In the genomic region with DNA sequence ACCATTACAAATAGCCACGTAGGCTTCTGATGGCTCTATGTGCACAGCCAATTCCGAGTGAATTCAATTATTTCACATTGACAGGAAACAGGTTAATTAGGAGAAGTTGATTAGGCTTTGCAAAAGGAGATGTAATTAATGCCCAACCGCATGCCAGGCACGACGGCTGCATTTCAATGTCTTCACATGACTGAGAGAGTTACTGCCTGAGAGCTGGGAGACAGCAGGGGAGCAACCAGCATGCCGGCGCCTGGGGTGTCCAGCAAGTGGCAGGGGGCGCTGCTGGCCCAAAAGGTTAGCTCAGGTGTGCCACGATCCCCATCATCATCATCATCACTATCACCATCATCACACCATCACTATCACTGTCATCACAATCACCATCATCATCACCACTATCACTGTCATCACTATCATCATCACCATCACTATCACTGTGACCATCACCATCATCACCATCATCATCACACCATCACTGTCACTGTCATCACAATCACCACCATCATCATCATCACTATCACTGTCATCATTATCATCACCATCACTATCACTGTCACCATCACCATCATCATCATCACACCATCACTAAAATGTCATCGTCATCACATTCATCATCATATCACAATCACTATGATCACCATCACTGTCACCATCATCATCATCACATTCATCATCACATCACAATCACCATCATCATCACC, we compare ENCODE assay signal across 26 cellular contexts.
"Had no signal": no experiment of that assay in that cellular context is flagged by ENCODE, and none has a peak within 500 bp of the region (broad histone marks: within the 10 kb centered on the region; RNA-seq: fewer than 3 reads in every experiment).

No MANE protein-coding gene starts in this region.

- DNase-seq: activated CD4-positive, alpha-beta T cell treated with anti-CD3 and anti-CD28 coated beads, Interleukin-2, amount 10 ng/mL, durations not matched to agents 7 days and 5 days; activated CD4-positive, CD25-positive, alpha-beta regulatory T cell treated with anti-CD3 and anti-CD28 coated beads, Interleukin-2, amount 50 U/mL, for 72 hours; activated CD8-positive, alpha-beta memory T cell treated with anti-CD3 and anti-CD28 coated beads, Interleukin-2, amount 10 ng/mL, durations not matched to agents 7 days and 5 days; activated CD8-positive, alpha-beta T cell treated with anti-CD3 and anti-CD28 coated beads for 36 hours; activated gamma-delta T cell treated with Interleukin-2 at 50 U/mL for 16 hours; anterior cingulate cortex; caudate nucleus; dermis blood vessel endothelial cell; effector CD8-positive, alpha-beta T cell; head of caudate nucleus; left colon; stimulated activated CD4-positive, alpha-beta T cell treated with anti-CD3 and anti-CD28 coated beads, Interleukin-4, amount 100 ng/mL, for 1 hour; stimulated activated naive CD8-positive, alpha-beta T cell treated with anti-CD3 and anti-CD28 coated beads, Interleukin-15, amount 100 ng/mL, for 72 hours; T-cell had no signal

- ATAC-seq: activated CD8-positive, alpha-beta memory T cell treated with anti-CD3 and anti-CD28 coated beads, Interleukin-2, amount 10 ng/mL, durations not matched to agents 7 days and 5 days; esophagus mucosa; left colon; stimulated activated naive CD8-positive, alpha-beta T cell treated with anti-CD3 and anti-CD28 coated beads, Interleukin-15, amount 100 ng/mL, for 72 hours had no signal

- H3K36me3 Mint-ChIP-seq: activated CD8-positive, alpha-beta memory T cell treated with anti-CD3 and anti-CD28 coated beads, Interleukin-2, amount 10 ng/mL, durations not matched to agents 7 days and 5 days; activated naive CD4-positive, alpha-beta T cell treated with anti-CD3 and anti-CD28 coated beads, Interleukin-2, amount 50 U/mL, for 24 hours; brain; memory B cell; T-cell had no signal

- FAIRE-seq: endothelial cell of umbilical vein, frontal cortex, islet of Langerhans had no signal

- H3K4me3 Mint-ChIP-seq: activated CD4-positive, alpha-beta T cell treated with anti-CD3 and anti-CD28 coated beads, Interleukin-2, amount 10 ng/mL, durations not matched to agents 7 days and 5 days; activated CD8-positive, alpha-beta memory T cell treated with anti-CD3 and anti-CD28 coated beads, Interleukin-2, amount 10 ng/mL, durations not matched to agents 7 days and 5 days; activated CD8-positive, alpha-beta T cell treated with anti-CD3 and anti-CD28 coated beads for 36 hours; activated naive CD4-positive, alpha-beta T cell treated with anti-CD3 and anti-CD28 coated beads, Interleukin-2, amount 50 U/mL, for 24 hours; activated T-helper 1 cell treated with anti-CD3 and anti-CD28 coated beads, Interleukin-12 subunit alpha, Interleukin-12 subunit beta, Interleukin-2, Interleukin-4 antibody, amounts not matched to agents 30 ng/mL and 10 ng/mL and 1 ng/mL, durations not matched to agents 14 hours and 24 hours and 36 hours; brain; memory B cell; neural crest cell; stimulated activated naive CD8-positive, alpha-beta T cell treated with anti-CD3 and anti-CD28 coated beads, Interleukin-15, amount 100 ng/mL, for 72 hours; T-cell; T-helper 2 cell treated with Interferon-gamma antibody and Interleukin-4, amounts not matched to agents 5 μg/mL and 100 μg/mL, for 36 hours had no signal

- H3K9me3 ChIP-seq: suprapubic skin, tibial nerve had no signal

- H3K27me3 Mint-ChIP-seq: activated CD4-positive, alpha-beta T cell treated with anti-CD3 and anti-CD28 coated beads, Interleukin-2, amount 10 ng/mL, durations not matched to agents 7 days and 5 days; activated CD8-positive, alpha-beta memory T cell treated with anti-CD3 and anti-CD28 coated beads, Interleukin-2, amount 10 ng/mL, durations not matched to agents 7 days and 5 days; activated CD8-positive, alpha-beta T cell treated with anti-CD3 and anti-CD28 coated beads for 36 hours; activated naive CD4-positive, alpha-beta T cell treated with anti-CD3 and anti-CD28 coated beads, Interleukin-2, amount 50 U/mL, for 24 hours; stimulated activated naive CD8-positive, alpha-beta T cell treated with anti-CD3 and anti-CD28 coated beads, Interleukin-15, amount 100 ng/mL, for 72 hours; T-cell had no signal

- H3K4me3 ChIP-seq: suprapubic skin, tibial nerve had no signal

- H3K9me3 Mint-ChIP-seq: activated CD4-positive, alpha-beta T cell treated with anti-CD3 and anti-CD28 coated beads, Interleukin-2, amount 10 ng/mL, durations not matched to agents 7 days and 5 days; activated CD8-positive, alpha-beta T cell treated with anti-CD3 and anti-CD28 coated beads for 36 hours; activated naive CD4-positive, alpha-beta T cell treated with anti-CD3 and anti-CD28 coated beads, Interleukin-2, amount 50 U/mL, for 24 hours; activated T-helper 1 cell treated with anti-CD3 and anti-CD28 coated beads, Interleukin-12 subunit alpha, Interleukin-12 subunit beta, Interleukin-2, Interleukin-4 antibody, amounts not matched to agents 30 ng/mL and 10 ng/mL and 1 ng/mL, durations not matched to agents 14 hours and 24 hours and 36 hours; brain; memory B cell; stimulated activated naive CD8-positive, alpha-beta T cell treated with anti-CD3 and anti-CD28 coated beads, Interleukin-15, amount 100 ng/mL, for 72 hours; T-cell; T-helper 2 cell treated with Interferon-gamma antibody and Interleukin-4, amounts not matched to agents 5 μg/mL and 100 μg/mL, for 36 hours had no signal

- H3K27ac Mint-ChIP-seq: activated CD4-positive, alpha-beta T cell treated with anti-CD3 and anti-CD28 coated beads, Interleukin-2, amount 10 ng/mL, durations not matched to agents 7 days and 5 days; activated CD8-positive, alpha-beta memory T cell treated with anti-CD3 and anti-CD28 coated beads, Interleukin-2, amount 10 ng/mL, durations not matched to agents 7 days and 5 days; activated CD8-positive, alpha-beta T cell treated with anti-CD3 and anti-CD28 coated beads for 36 hours; activated naive CD4-positive, alpha-beta T cell treated with anti-CD3 and anti-CD28 coated beads, Interleukin-2, amount 50 U/mL, for 24 hours; activated T-helper 1 cell treated with anti-CD3 and anti-CD28 coated beads, Interleukin-12 subunit alpha, Interleukin-12 subunit beta, Interleukin-2, Interleukin-4 antibody, amounts not matched to agents 30 ng/mL and 10 ng/mL and 1 ng/mL, durations not matched to agents 14 hours and 24 hours and 36 hours; brain; memory B cell; stimulated activated naive CD8-positive, alpha-beta T cell treated with anti-CD3 and anti-CD28 coated beads, Interleukin-15, amount 100 ng/mL, for 72 hours; T-cell; T-helper 2 cell treated with Interferon-gamma antibody and Interleukin-4, amounts not matched to agents 5 μg/mL and 100 μg/mL, for 36 hours had no signal

- H3K36me3 ChIP-seq: suprapubic skin, tibial nerve had no signal

- H3K27me3 ChIP-seq: suprapubic skin, tibial nerve had no signal
